In genomic region chr4:169251291-169252235, GRCh38 we compare ENCODE assay signal across 1 cellular context.
TF ChIP-seq lines count a peak whose summit lies in the region.

No MANE protein-coding gene starts in this region.

TF ChIP-seq in HCT116, 20 proteins besides CTCF, POLR2A, EP300 and RAD21 (continued from another document):
- no peak for TF ChIP-seq ZBTB33 (IDR thresholded peaks at IDR 0.05; ENCODE audit: extremely low read depth, insufficient replicate concordance, low read length)
- peak; percentile 86 for TF ChIP-seq CBX3 (IDR thresholded peaks at IDR 0.05; ENCODE audit: low read depth)
- peak; percentile 46 for TF ChIP-seq MAX (IDR thresholded peaks at IDR 0.05)
- TF ChIP-seq SIN3A (IDR thresholded peaks at IDR 0.05; ENCODE audit: low read depth), result peak; percentile 79
- no peak for TF ChIP-seq ELF1 (IDR thresholded peaks at IDR 0.05; ENCODE audit: borderline replicate concordance, low read depth)
